8 cellular contexts compared by ENCODE assay signal in genomic region chr2:203238329-203238710, GRCh38. TPM values are rescaled to one million over a fixed set of nuclear protein-coding genes. Genes with fewer than 3 reads are reported as not detected.
A peak's percentile ranks its signal among the peaks of the same experiment; 100 is the strongest.
DNase-seq lines count a peak whose midpoint lies in the region; ATAC-seq and TF ChIP-seq lines count a peak whose summit lies in the region.

No MANE protein-coding gene starts in this region.

- no peak for TF ChIP-seq CTCF in Loucy (conservative IDR thresholded peaks at IDR 0.05; ENCODE audit: low read length)
- TF ChIP-seq CTCF in neural crest cell (conservative IDR thresholded peaks at IDR 0.05), result no peak
- no peak for TF ChIP-seq CTCF in GM20000 (IDR thresholded peaks at IDR 0.05; ENCODE audit: extremely low read depth, missing control alignments)

- H4K20me1 ChIP-seq in Loucy (ENCODE audit: insufficient read depth, low read length, poor library complexity, severe bottlenecking), result peaks cover 12% of the 10 kb centered on the region

- H3K9me3 Mint-ChIP-seq in neural crest cell, result no peaks in the 10 kb centered on the region

- H3K27me3 Mint-ChIP-seq in neural crest cell (ENCODE audit: low read depth), result no peaks in the 10 kb centered on the region

- DNase-seq in neural crest cell (ENCODE audit: low read depth, low spot score), result no peak
- DNase-seq in GM20000 (ENCODE audit: low spot score), result no peak
- no peak for DNase-seq in middle frontal gyrus (ENCODE audit: extremely low spot score, low spot score)
- DNase-seq in NCI-H526 treated with DMSO at 0.1 percent for 48 hours (lab: John Stamatoyannopoulos, UW), result no peak

- ATAC-seq in GM19035 (IDR thresholded peaks at IDR 0.05; ENCODE audit: unreplicated experiment) (peak; percentile 0), HG02970 (IDR thresholded peaks at IDR 0.05; ENCODE audit: low FRiP score, unreplicated experiment) (no peak)

- peak overlapping the region; percentile 91 for H2AFZ ChIP-seq in Loucy (ENCODE audit: low read length)

- H3K27me3 ChIP-seq in Loucy (ENCODE audit: insufficient read depth, low read length, poor library complexity, severe bottlenecking), result no peaks in the 10 kb centered on the region
- no peaks in the 10 kb centered on the region for H3K27me3 ChIP-seq in ectodermal cell (ENCODE audit: control insufficient read depth, insufficient read depth, low read length, poor library complexity, severe bottlenecking)

- peaks cover 28% of the 10 kb centered on the region for H3K79me2 ChIP-seq in Loucy (ENCODE audit: insufficient read depth, low read length)

- no peaks in the 10 kb centered on the region for H3K9me2 ChIP-seq in Loucy (replicated peaks; ENCODE audit: low read depth, low read length)

- H3K4me3 Mint-ChIP-seq in neural crest cell, result peak overlapping the region; percentile 90

- H3F3A ChIP-seq in Loucy (ENCODE audit: low read depth), result no peaks in the 10 kb centered on the region

- H3K4me1 ChIP-seq in Loucy (ENCODE audit: insufficient read depth, low read length, poor library complexity, severe bottlenecking), result peaks cover 21% of the 10 kb centered on the region
- peaks cover 3% of the 10 kb centered on the region for H3K4me1 ChIP-seq in ectodermal cell (ENCODE audit: control insufficient read depth, insufficient read depth, low read length)

- peak overlapping the region; percentile 92 for H3K9ac ChIP-seq in Loucy (ENCODE audit: low read depth, low read length, poor library complexity, severe bottlenecking)

- H3K9me3 ChIP-seq in Loucy (ENCODE audit: insufficient read depth, low read depth, low read length), result no peaks in the 10 kb centered on the region
- no peaks in the 10 kb centered on the region for H3K9me3 ChIP-seq in ectodermal cell (ENCODE audit: control insufficient read depth, low read length)

- H3K27ac ChIP-seq in ectodermal cell (ENCODE audit: insufficient read depth, low read depth, low read length, poor library complexity, severe bottlenecking), result peak overlapping the region; percentile 72

- peak overlapping the region; percentile 6 for H3K27ac Mint-ChIP-seq in neural crest cell (ENCODE audit: unreplicated experiment)

- H3K4me3 ChIP-seq in Loucy (ENCODE audit: low read length, poor library complexity, severe bottlenecking) (peak overlapping the region; percentile 95), ectodermal cell (ENCODE audit: insufficient read depth, low read depth, low read length) (peak overlapping the region; percentile 52)

- peaks cover 14% of the 10 kb centered on the region for H3K4me1 Mint-ChIP-seq in neural crest cell

- H3K36me3 Mint-ChIP-seq in neural crest cell (ENCODE audit: low read depth), result peaks cover 12% of the 10 kb centered on the region

- no peaks in the 10 kb centered on the region for H3K36me3 ChIP-seq in Loucy (ENCODE audit: insufficient read depth, low read length)
- H3K36me3 ChIP-seq in ectodermal cell (ENCODE audit: control insufficient read depth, insufficient read depth, low read length), result no peaks in the 10 kb centered on the region

- WGBS in ectodermal cell, 2 experiments, result 38 to 39% methylated on average over 19 of the region's 19 CpGs

- H3K4me2 ChIP-seq in Loucy (ENCODE audit: low read depth, low read length, poor library complexity, severe bottlenecking), result peak overlapping the region; percentile 56

RNA-seq across cellular contexts. Expression of gene CYP20A1, which starts 0.5 kb away (rescaled TPM):
- 17.4 TPM for polyA plus RNA-seq in ectodermal cell (2013, experiment 1 of 4)
- 20.7 TPM for polyA plus RNA-seq in ectodermal cell (2013, experiment 2 of 4)
- polyA plus RNA-seq in ectodermal cell (2013, experiment 3 of 4), result 13.5 TPM
- polyA plus RNA-seq in ectodermal cell (2013, experiment 4 of 4), result 15.3 TPM
- total RNA-seq in neural crest cell, result 21.5 and 22.1 TPM in 2 replicates
